ENCODE assay signal across 9 cellular contexts in the genomic region with DNA sequence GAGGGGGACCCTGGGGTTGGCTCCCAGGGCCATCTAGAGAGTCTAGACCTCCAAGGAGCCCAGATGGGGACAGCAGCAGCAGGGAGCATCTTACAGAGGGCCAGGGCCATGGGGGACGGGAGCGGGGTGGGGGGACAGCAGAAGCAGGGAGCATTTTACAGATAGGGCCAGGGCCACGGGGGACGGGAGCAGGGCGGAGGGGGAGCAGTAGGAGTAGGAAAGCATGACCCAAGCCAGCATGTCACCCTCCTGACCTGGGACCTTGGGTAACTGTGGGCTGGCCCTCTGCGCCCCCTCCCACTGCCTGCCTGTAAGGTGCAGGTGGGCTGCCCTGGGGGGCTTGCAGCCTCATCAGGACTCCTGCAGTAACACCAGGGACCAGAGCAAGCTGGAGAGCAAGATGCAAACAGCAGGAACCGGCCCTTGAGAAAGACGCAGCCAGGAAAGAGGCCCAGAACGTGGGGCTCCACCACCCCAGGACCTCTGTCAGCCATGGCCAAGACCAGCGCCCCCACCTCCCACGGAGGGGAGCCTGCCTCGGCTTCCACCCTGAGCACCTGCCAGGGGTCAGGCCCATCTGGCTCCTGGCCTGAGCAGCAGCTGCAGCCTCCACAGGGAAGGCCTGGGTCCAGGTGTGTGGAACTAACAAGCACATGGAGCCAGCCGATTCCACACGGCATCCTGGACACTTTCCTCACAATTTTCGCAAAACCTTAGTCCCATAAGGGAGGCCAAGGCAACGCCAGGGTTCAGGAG. TPM values are rescaled to one million over a fixed set of nuclear protein-coding genes. Genes with fewer than 3 reads are reported as not detected.
DNase-seq lines count a peak whose midpoint lies in the region; ATAC-seq and TF ChIP-seq lines count a peak whose summit lies in the region.
"Had no signal": no experiment of that assay in that cellular context is flagged by ENCODE, and none has a peak within 500 bp of the region (broad histone marks: within the 10 kb centered on the region; RNA-seq: fewer than 3 reads in every experiment).

No MANE protein-coding gene starts in this region.

- H4K20me1 ChIP-seq in GM23338 (replicated peaks; ENCODE audit: insufficient read depth) = peaks cover 36% of the 10 kb centered on the region

- no peak overlapping the region for H3K27ac Mint-ChIP-seq in GM23338
- H3K27ac Mint-ChIP-seq in activated naive CD8-positive, alpha-beta T cell treated with anti-CD3 and anti-CD28 coated beads, Interleukin-2, amount 10 ng/mL, durations not matched to agents 7 days and 5 days = peak overlapping the region; percentile 92
- H3K27ac Mint-ChIP-seq in memory B cell = peak overlapping the region; percentile 1

- peaks cover 42% of the 10 kb centered on the region for H3K79me2 ChIP-seq in GM23338 (replicated peaks; ENCODE audit: insufficient read depth)

- H3K27ac ChIP-seq in A673 (ENCODE audit: low read depth, low read length, poor library complexity, severe bottlenecking) (peak overlapping the region; percentile 93), GM23338 (ENCODE audit: low read depth) (no peak overlapping the region)

- no TSS peak for BruUV-seq in A673 (replicated peaks; lab: Mats Ljungman, UMichigan)

- no peak for ATAC-seq in GM23338
- no peak for ATAC-seq in activated naive CD8-positive, alpha-beta T cell treated with anti-CD3 and anti-CD28 coated beads, Interleukin-2, amount 10 ng/mL, durations not matched to agents 7 days and 5 days (ENCODE audit: low read depth)
- no peak for ATAC-seq in memory B cell (ENCODE audit: low read depth)
- no peak for ATAC-seq in GM18870 (IDR thresholded peaks at IDR 0.05; ENCODE audit: unreplicated experiment)
- ATAC-seq in Right ventricle myocardium inferior = no peak

- H3K9me2 ChIP-seq in GM23338 (ENCODE audit: insufficient read depth) = no peaks in the 10 kb centered on the region

- DNase-seq in A673 (ENCODE audit: low spot score) (no peak), GM23338 (ENCODE audit: low spot score) (no peak), memory B cell (ENCODE audit: low spot score in 2 of 2) (no peak), superior temporal gyrus (ENCODE audit: extremely low spot score) (no peak), NCI-H82 treated with DMSO at 0.1 percent for 48 hours (lab: John Stamatoyannopoulos, UW; ENCODE audit: unreplicated experiment) (no peak), Right ventricle myocardium inferior (ENCODE audit: missing footprints) (no peak)
- no peak for DNase-seq in activated naive CD8-positive, alpha-beta T cell treated with anti-CD3 and anti-CD28 coated beads, Interleukin-2, amount 10 ng/mL, durations not matched to agents 7 days and 5 days
- DNase-seq: NCI-H524 treated with DMSO at 0.1 percent for 48 hours had no signal

- peaks cover 14% of the 10 kb centered on the region for H3K36me3 ChIP-seq in A673 (ENCODE audit: insufficient read depth, low read length, poor library complexity, severe bottlenecking)
- H3K36me3 ChIP-seq in GM23338 (ENCODE audit: insufficient read depth) = no peaks in the 10 kb centered on the region

- H3F3A ChIP-seq in GM23338 (replicated peaks; ENCODE audit: low read depth) = peaks cover 28% of the 10 kb centered on the region; the same call in 1 of the 2 replicates

- H3K4me1 ChIP-seq in A673 (ENCODE audit: insufficient read depth, low read length, poor library complexity, severe bottlenecking) (peaks cover 46% of the 10 kb centered on the region), GM23338 (ENCODE audit: insufficient read depth) (peaks cover 22% of the 10 kb centered on the region)

- no peaks in the 10 kb centered on the region for H3K27me3 ChIP-seq in A673 (replicated peaks; ENCODE audit: insufficient read depth, low read depth, low read length, poor library complexity)
- H3K27me3 ChIP-seq in GM23338 (ENCODE audit: insufficient read depth) = no peaks in the 10 kb centered on the region

- TF ChIP-seq CTCF in A673 (conservative IDR thresholded peaks at IDR 0.05; ENCODE audit: low read depth, low read length) = no peak
- TF ChIP-seq CTCF in GM23338 (conservative IDR thresholded peaks at IDR 0.05; ENCODE audit: low read depth in 2 of 2) = no peak

- intact Hi-C loops in A673 (cut with micrococcal nuclease; ENCODE audit: unreplicated experiment) = loop anchor here (10.0 kb wide), 1 partner anchor 208 kb away; the partner anchor contains the start of genes BRICD5 and PGP
- intact Hi-C loops in Right ventricle myocardium inferior (cut with DNase I) = no loop called here

- H3K4me3 Mint-ChIP-seq in GM23338 (peak overlapping the region; percentile 74), memory B cell (peak overlapping the region; percentile 71)
- H3K4me3 Mint-ChIP-seq in activated naive CD8-positive, alpha-beta T cell treated with anti-CD3 and anti-CD28 coated beads, Interleukin-2, amount 10 ng/mL, durations not matched to agents 7 days and 5 days = peak overlapping the region; percentile 93

- H2AFZ ChIP-seq in GM23338 = no peak overlapping the region

- CTCF ChIA-PET in A673 (lab: Charles Lee) = interaction anchor here (0.7 kb wide), 1 partner anchor 134 kb away, joined by 4 read pairs; no protein-coding TSS in a partner anchor

- POLR2A ChIA-PET in A673 (lab: Charles Lee; ENCODE audit: low non-redundant PET) = no interaction called here
- POLR2A ChIA-PET in activated naive CD8-positive, alpha-beta T cell treated with anti-CD3 and anti-CD28 coated beads, Interleukin-2, amount 10 ng/mL, durations not matched to agents 7 days and 5 days (lab: Charles Lee) = interaction anchor here (0.6 to 2.2 kb wide), 5 partner anchors 17 to 147 kb away, joined by 3 to 25 read pairs (median 11); partner anchors contain the start of genes NTHL1, RPS2, TRAF7 and TSC2

- H3K4me3 ChIP-seq in A673 (ENCODE audit: low read depth, low read length, poor library complexity, severe bottlenecking) (peak overlapping the region; percentile 99), GM23338 (peak overlapping the region; percentile 91; the same call in 1 of the 2 replicates)

- H3K27me3 Mint-ChIP-seq in GM23338 (ENCODE audit: insufficient read depth, low read depth, poor library complexity) (peaks cover 15% of the 10 kb centered on the region), memory B cell (no peaks in the 10 kb centered on the region)
- H3K27me3 Mint-ChIP-seq in activated naive CD8-positive, alpha-beta T cell treated with anti-CD3 and anti-CD28 coated beads, Interleukin-2, amount 10 ng/mL, durations not matched to agents 7 days and 5 days = no peaks in the 10 kb centered on the region

- no peaks in the 10 kb centered on the region for H3K9me3 ChIP-seq in A673 (ENCODE audit: low read depth, low read length, poor library complexity, severe bottlenecking)

- H3K9me3 Mint-ChIP-seq in GM23338 = no peaks in the 10 kb centered on the region
- H3K9me3 Mint-ChIP-seq in activated naive CD8-positive, alpha-beta T cell treated with anti-CD3 and anti-CD28 coated beads, Interleukin-2, amount 10 ng/mL, durations not matched to agents 7 days and 5 days = no peaks in the 10 kb centered on the region
- no peaks in the 10 kb centered on the region for H3K9me3 Mint-ChIP-seq in memory B cell

- peaks cover 15% of the 10 kb centered on the region for H3K36me3 Mint-ChIP-seq in GM23338 (ENCODE audit: low read depth)
- H3K36me3 Mint-ChIP-seq in activated naive CD8-positive, alpha-beta T cell treated with anti-CD3 and anti-CD28 coated beads, Interleukin-2, amount 10 ng/mL, durations not matched to agents 7 days and 5 days = no peaks in the 10 kb centered on the region
- no peaks in the 10 kb centered on the region for H3K36me3 Mint-ChIP-seq in memory B cell

- H3K4me1 Mint-ChIP-seq in GM23338 (peaks cover 37% of the 10 kb centered on the region), memory B cell (peaks cover 36% of the 10 kb centered on the region)
- peaks cover 25% of the 10 kb centered on the region for H3K4me1 Mint-ChIP-seq in activated naive CD8-positive, alpha-beta T cell treated with anti-CD3 and anti-CD28 coated beads, Interleukin-2, amount 10 ng/mL, durations not matched to agents 7 days and 5 days

- H3K4me2 ChIP-seq in GM23338 = peak overlapping the region; percentile 65

RNA-seq across cellular contexts. Expression of gene ZNF598, which starts 2.4 kb away (rescaled TPM):
- total RNA-seq in A673 (2021) = 68.0 and 75.8 TPM in 2 replicates
- total RNA-seq in GM23338 (2014; rRNA removed; shearing (Covaris generic)) = 31.7 and 48.6 TPM in 2 replicates
- polyA plus RNA-seq in GM23338 (2016; fragmentation: Nextera tagmentation; extraction: Ambion mirVana) = 8.5 and 10.2 TPM in 2 replicates
- 10 to 100 TPM; 67.8 to 77.1 TPM for total RNA-seq in activated naive CD8-positive, alpha-beta T cell treated with anti-CD3 and anti-CD28 coated beads, Interleukin-2, amount 10 ng/mL, durations not matched to agents 7 days and 5 days
- 18.5 TPM for total RNA-seq in Right ventricle myocardium inferior

RNA-seq across cellular contexts. Expression of gene NPW, which starts 12.3 kb away (rescaled TPM):
- total RNA-seq in A673 (2021) (96.5 and 105 TPM in 2 replicates), Right ventricle myocardium inferior (not detected)
- 1.9 and 4.5 TPM in 2 replicates for total RNA-seq in GM23338 (2014; rRNA removed; shearing (Covaris generic))
- polyA plus RNA-seq in GM23338 (2016; fragmentation: Nextera tagmentation; extraction: Ambion mirVana) = 37.0 and 37.6 TPM in 2 replicates
- under 1 TPM in 1 of 2 experiments, not detected in 1; 0.42 TPM for total RNA-seq in activated naive CD8-positive, alpha-beta T cell treated with anti-CD3 and anti-CD28 coated beads, Interleukin-2, amount 10 ng/mL, durations not matched to agents 7 days and 5 days

RNA-seq across cellular contexts. Expression of gene SYNGR3, which starts 17.5 kb away (rescaled TPM):
- total RNA-seq in A673 (2021) = 1.4 and 2.3 TPM in 2 replicates
- total RNA-seq in GM23338 (2014; rRNA removed; shearing (Covaris generic)) = 72.2 and 77.7 TPM in 2 replicates
- 44.7 and 45.4 TPM in 2 replicates for polyA plus RNA-seq in GM23338 (2016; fragmentation: Nextera tagmentation; extraction: Ambion mirVana)
- 1 to 10 TPM; 2.0 to 2.2 TPM for total RNA-seq in activated naive CD8-positive, alpha-beta T cell treated with anti-CD3 and anti-CD28 coated beads, Interleukin-2, amount 10 ng/mL, durations not matched to agents 7 days and 5 days
- 0.62 TPM for total RNA-seq in Right ventricle myocardium inferior

RNA-seq across cellular contexts. Expression of gene NHERF2, which starts 19.4 kb away (rescaled TPM):
- total RNA-seq in A673 (2021) (19.5 and 26.4 TPM in 2 replicates), Right ventricle myocardium inferior (292 TPM)
- 15.4 and 16.5 TPM in 2 replicates for total RNA-seq in GM23338 (2014; rRNA removed; shearing (Covaris generic))
- polyA plus RNA-seq in GM23338 (2016; fragmentation: Nextera tagmentation; extraction: Ambion mirVana) = 12.0 and 21.0 TPM in 2 replicates
- 1 to 10 TPM; 4.2 to 4.3 TPM for total RNA-seq in activated naive CD8-positive, alpha-beta T cell treated with anti-CD3 and anti-CD28 coated beads, Interleukin-2, amount 10 ng/mL, durations not matched to agents 7 days and 5 days

RNA-seq across cellular contexts. Expression of gene GFER, which starts 23.3 kb away (rescaled TPM):
- total RNA-seq in A673 (2021) (26.2 and 27.4 TPM in 2 replicates), Right ventricle myocardium inferior (25.8 TPM)
- 40.1 and 53.2 TPM in 2 replicates for total RNA-seq in GM23338 (2014; rRNA removed; shearing (Covaris generic))
- 64.5 and 68.5 TPM in 2 replicates for polyA plus RNA-seq in GM23338 (2016; fragmentation: Nextera tagmentation; extraction: Ambion mirVana)
- 10 to 100 TPM; 28.8 to 31.9 TPM for total RNA-seq in activated naive CD8-positive, alpha-beta T cell treated with anti-CD3 and anti-CD28 coated beads, Interleukin-2, amount 10 ng/mL, durations not matched to agents 7 days and 5 days

Comparison
In these comparisons a context has a peak if more than half of its experiments do, and no peak if none do; other contexts are left out.
1. RNA of gene NPW, which starts 12.3 kb away (total RNA-seq): 96.5 to 105 TPM in A673; 1.9 to 4.5 TPM in GM23338, 0.42 TPM in activated naive CD8-positive, alpha-beta T cell treated with anti-CD3 and anti-CD28 coated beads, Interleukin-2, amount 10 ng/mL, durations not matched to agents 7 days and 5 days and not detected in Right ventricle myocardium inferior (single experiment); every median in the first group is over 10 times any median in the second.
2. RNA of gene SYNGR3, which starts 17.5 kb away (total RNA-seq): 72.2 to 77.7 TPM in GM23338; 2.0 to 2.2 TPM in activated naive CD8-positive, alpha-beta T cell treated with anti-CD3 and anti-CD28 coated beads, Interleukin-2, amount 10 ng/mL, durations not matched to agents 7 days and 5 days, 1.4 to 2.3 TPM in A673 and 0.62 TPM in Right ventricle myocardium inferior (single experiment); every median in the first group is over 10 times any median in the second.
3. Peak in every context shown above with its lines, with median percentiles within 50 percentile points of each other: H3K4me3 Mint-ChIP-seq.